ENCODE assay signal across 7 cellular contexts in the genomic region with DNA sequence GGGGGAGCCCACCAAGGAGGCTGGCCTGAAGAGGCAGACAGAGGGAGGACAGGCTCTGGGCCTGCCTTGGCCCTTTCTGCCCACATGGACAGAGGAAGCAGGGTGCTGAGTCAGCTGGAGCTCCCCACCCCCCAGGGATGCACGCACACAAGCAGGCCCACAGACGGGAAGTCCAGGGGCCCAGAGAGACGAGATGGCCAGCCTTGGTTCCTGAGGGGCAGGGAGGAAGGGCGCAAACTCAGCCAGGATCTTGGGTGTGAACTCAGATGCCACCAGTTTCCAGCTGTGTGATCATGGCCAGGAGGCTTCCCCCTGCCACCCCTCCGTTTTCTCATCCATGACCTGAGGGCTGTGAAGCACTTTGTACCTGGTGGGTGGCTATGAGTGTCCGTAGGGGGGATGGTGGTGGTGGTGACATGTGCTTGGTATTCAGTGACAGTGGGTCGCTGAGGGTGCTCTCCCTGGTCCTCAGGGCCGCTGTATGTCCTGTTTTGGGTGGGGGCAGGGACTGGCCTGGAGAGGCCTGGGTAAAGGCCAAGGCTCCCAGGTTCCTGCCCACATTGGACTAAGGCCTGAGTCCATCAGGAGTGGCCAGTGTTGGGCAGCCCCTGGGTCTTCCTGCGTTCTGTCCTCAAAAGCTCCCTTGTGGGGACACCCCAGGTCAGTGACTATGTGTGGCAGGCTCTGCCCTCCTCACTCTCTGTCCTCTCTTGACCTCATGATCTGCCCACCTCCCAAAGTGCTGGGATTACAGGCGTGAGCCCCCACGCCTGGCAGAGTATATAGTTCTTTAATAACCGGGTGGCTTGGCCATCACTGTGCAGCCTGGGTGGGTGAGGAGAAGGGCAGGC. TPM values are rescaled to one million over a fixed set of nuclear protein-coding genes. Genes with fewer than 3 reads are reported as not detected.
DNase-seq lines count a peak whose midpoint lies in the region; ATAC-seq and TF ChIP-seq lines count a peak whose summit lies in the region.

No MANE protein-coding gene starts in this region.

- ATAC-seq in IMR-90 (ENCODE audit: low read depth) (peak; percentile 60), left ventricle myocardium superior (peak; percentile 7), GM21576 (IDR thresholded peaks at IDR 0.05; ENCODE audit: unreplicated experiment) (no peak)

- POLR2A ChIA-PET in IMR-90 (lab: Charles Lee; ENCODE audit: unreplicated experiment), result no interaction called here

- H3K4me1 ChIP-seq in IMR-90 (ENCODE audit: control insufficient read depth, insufficient read depth, low read length), result peaks cover 41% of the 10 kb centered on the region
- peaks cover 65 to 97% (median 89%) of the 10 kb centered on the region in 6 donors for H3K4me1 ChIP-seq in spleen

- peaks cover 16% of the 10 kb centered on the region for H3K9me1 ChIP-seq in IMR-90 (ENCODE audit: insufficient read depth, low read length)

- peak overlapping the region; percentile 94 for H3K18ac ChIP-seq in IMR-90 (ENCODE audit: low read depth, low read length)

- H3K9me3 ChIP-seq in IMR-90 (ENCODE audit: control insufficient read depth, insufficient read depth, low read length) (no peaks in the 10 kb centered on the region), spleen (no peaks in the 10 kb centered on the region)

- BruUV-seq in IMR-90 (replicated peaks; lab: Mats Ljungman, UMichigan), result no TSS peak

- peak overlapping the region; percentile 98 for H3K4ac ChIP-seq in IMR-90 (ENCODE audit: low read depth, low read length)

- TF ChIP-seq CTCF in IMR-90 (conservative IDR thresholded peaks at IDR 0.05; ENCODE audit: low read depth, low read length), result no peak
- TF ChIP-seq CTCF in spleen (IDR thresholded peaks at IDR 0.05 in 8 of 11, conservative IDR thresholded peaks at IDR 0.05 in 3 of 11), result no peak

- peak overlapping the region; percentile 85 for H3K27ac ChIP-seq in IMR-90 (ENCODE audit: insufficient read depth, low read length)
- peak overlapping the region; percentile 77 to 98 (median 88) for H3K27ac ChIP-seq in spleen

- H3K36me3 ChIP-seq in IMR-90 (ENCODE audit: control insufficient read depth, insufficient read depth, low read length) (no peaks in the 10 kb centered on the region), spleen (peaks cover 0 to 26% (median 0%) of the 10 kb centered on the region in 6 donors)

- TF ChIP-seq RAD21 in IMR-90 (IDR thresholded peaks at IDR 0.05; ENCODE audit: low read length), result no peak

- in situ Hi-C loops in IMR-90 (cut with MboI; ENCODE audit: low sequenced_read_pairs), result no loop called here

- peak overlapping the region; percentile 99 for H2AK5ac ChIP-seq in IMR-90 (ENCODE audit: low read depth, low read length)

- peak overlapping the region; percentile 85 for H2BK20ac ChIP-seq in IMR-90 (ENCODE audit: low read depth, low read length)

- H2AK9ac ChIP-seq in IMR-90 (replicated peaks; ENCODE audit: low read depth, low read length, poor library complexity), result peak overlapping the region; percentile 100

- peak overlapping the region; percentile 82 for H3K23ac ChIP-seq in IMR-90 (ENCODE audit: low read depth, low read length)

- DNase-seq in IMR-90, result peak; percentile 79
- peak; percentile 56 for DNase-seq in activated CD8-positive, alpha-beta memory T cell treated with anti-CD3 and anti-CD28 coated beads, Interleukin-2, amount 50 U/mL, for 48 hours
- peak; percentile 80 for DNase-seq in left ventricle myocardium superior
- DNase-seq in spleen, result peak; percentile 92
- DNase-seq in retina, result no peak
- DNase-seq in NK-92 treated with Interleukin-12 subunit alpha and Interleukin-12 subunit beta, amount 100 ng/mL, for 24 hours (lab: John Stamatoyannopoulos, UW), result no peak

- peak overlapping the region; percentile 92 for H2AFZ ChIP-seq in IMR-90 (replicated peaks; ENCODE audit: low read length, poor library complexity)

- 0 out of 2 replicates have a peak, but pooled peaks have one; percentile 32 for TF ChIP-seq POLR2A in IMR-90 (IDR thresholded peaks at IDR 0.05; ENCODE audit: low read depth, low read length)
- no peak for TF ChIP-seq POLR2A in spleen (IDR thresholded peaks at IDR 0.05)

- H3K9ac ChIP-seq in IMR-90 (ENCODE audit: low read depth, low read length), result peak overlapping the region; percentile 74

- intact Hi-C loops in IMR-90 (cut with micrococcal nuclease) (no loop called here), left ventricle myocardium superior (cut with micrococcal nuclease) (no loop called here), spleen (cut with DNase I; ENCODE audit: low total_unique reads) (no loop called here)

- H3K27me3 ChIP-seq in IMR-90 (ENCODE audit: control insufficient read depth, insufficient read depth, low read length) (no peaks in the 10 kb centered on the region), spleen (replicated peaks in 1 of 7) (no peaks in the 10 kb centered on the region)

- H3K14ac ChIP-seq in IMR-90 (replicated peaks; ENCODE audit: low read depth, low read length), result peak overlapping the region; percentile 97

- CTCF ChIA-PET in IMR-90 (lab: Yijun Ruan, JAX), result no interaction called here

- dilution Hi-C loops in IMR-90 (cut with HindIII; ENCODE audit: low sequenced_read_pairs, unreplicated experiment), result no loop called here

- H2BK5ac ChIP-seq in IMR-90 (ENCODE audit: low read depth, low read length, poor library complexity, severe bottlenecking), result peak overlapping the region; percentile 94

- no peaks in the 10 kb centered on the region; the same call in 1 of the 2 replicates for H4K20me1 ChIP-seq in IMR-90 (ENCODE audit: insufficient read depth, low read length)

- H3K4me3 ChIP-seq in IMR-90 (ENCODE audit: insufficient read depth, low read depth, low read length) (no peak overlapping the region), spleen (peak overlapping the region in 6 of 8 donors; percentile 58 to 78 (median 70))

- peaks cover 12 to 62% of the 10 kb centered on the region in 2 experiments; a peak in 3 of 4 replicates for H3K79me1 ChIP-seq in IMR-90 (ENCODE audit: low read depth in 1 of 2, low read length in 2 of 2)

- WGBS in IMR-90 (ENCODE audit: extremely low coverage in 2 of 2, insufficient read length in 1 of 2), 2 experiments, result 60% methylated on average over 5 of the region's 12 CpGs; no CpG with 5 or more reads in 1 of the 2 experiments
- 48 to 69% (median 54%) methylated on average over 11 to 12 of the region's 12 CpGs for WGBS in spleen, 5 donors

- H4K5ac ChIP-seq in IMR-90 (ENCODE audit: low read depth, low read length), result peak overlapping the region; percentile 98

- H3K4me2 ChIP-seq in IMR-90 (ENCODE audit: low read depth, low read length), result peak overlapping the region; percentile 91

- H3K56ac ChIP-seq in IMR-90 (ENCODE audit: extremely low read depth, insufficient read depth, low read length), result peak overlapping the region; percentile 48; the same call in 1 of the 2 replicates

- H4K91ac ChIP-seq in IMR-90 (ENCODE audit: insufficient read depth, low read depth, low read length), result peak overlapping the region; percentile 93

- H4K8ac ChIP-seq in IMR-90 (ENCODE audit: low read depth in 2 of 2, low read length in 2 of 2), result peak overlapping the region; percentile 38 to 97

- H2BK15ac ChIP-seq in IMR-90 (ENCODE audit: low read depth, low read length), result peak overlapping the region; percentile 96; the same call in 2 of the 3 replicates

- peak overlapping the region; percentile 97 for H2BK120ac ChIP-seq in IMR-90 (ENCODE audit: low read depth, low read length)

TF ChIP-seq in IMR-90, 13 proteins besides CTCF, POLR2A, EP300 and RAD21 (continues in another document):
- TF ChIP-seq RCOR1 (IDR thresholded peaks at IDR 0.05; ENCODE audit: insufficient replicate concordance, low read length), result no peak
- peak; percentile 70; the same call in 1 of the 2 replicates for TF ChIP-seq NFE2L2 (IDR thresholded peaks at IDR 0.05; ENCODE audit: low read depth, low read length)
- TF ChIP-seq RFX5 (IDR thresholded peaks at IDR 0.05; ENCODE audit: low read depth, low read length), result no peak
- TF ChIP-seq SMC3 (IDR thresholded peaks at IDR 0.05; ENCODE audit: low read depth, low read length), result no peak
- TF ChIP-seq FOS (IDR thresholded peaks at IDR 0.05; ENCODE audit: low read depth, low read length), result no peak; the same call in 1 of the 2 replicates
- peak; percentile 34; the same call in 1 of the 2 replicates for TF ChIP-seq MAZ (IDR thresholded peaks at IDR 0.05; ENCODE audit: borderline replicate concordance, low read depth, low read length)
- TF ChIP-seq BHLHE40 (IDR thresholded peaks at IDR 0.05; ENCODE audit: low read depth, low read length), result 0 out of 2 replicates have a peak, but pooled peaks have one; percentile 9
- TF ChIP-seq MAFK (IDR thresholded peaks at IDR 0.05; ENCODE audit: low read depth, low read length), result peak; percentile 93
- peak; percentile 76 for TF ChIP-seq MXI1 (IDR thresholded peaks at IDR 0.05; ENCODE audit: borderline replicate concordance, low read depth, low read length)

RNA-seq across cellular contexts. Expression of a gene that starts 2.0 kb away (rescaled TPM):
- total RNA-seq in IMR-90 (2012; rRNA removed) (8.9 and 9.0 TPM in 2 replicates), left ventricle myocardium superior (25.6 TPM), spleen (100 to 1,000 TPM; 150 to 295 (median 265) TPM)
- polyA plus RNA-seq in IMR-90 (2012; rRNA removed) (37.2 and 45.3 TPM in 2 replicates), spleen (100 to 1,000 TPM in 1 of 3 donors, 10 to 100 TPM in 2; 42.0 to 138 (median 43.5) TPM)
- 20.8 and 21.2 TPM in 2 replicates for polyA plus RNA-seq in IMR-90 (2012; cell fraction: cytosol; rRNA removed)
- polyA plus RNA-seq in IMR-90 (2012; cell fraction: nucleus; rRNA removed; ENCODE audit: low replicate concordance), result 229 and 480 TPM in 2 replicates

RNA-seq across cellular contexts. Expression of a gene that starts 38.8 kb away (rescaled TPM):
- total RNA-seq in IMR-90 (2012; rRNA removed), result 33.3 and 36.9 TPM in 2 replicates
- 38.5 and 46.1 TPM in 2 replicates for polyA plus RNA-seq in IMR-90 (2012; rRNA removed)
- 48.6 and 56.4 TPM in 2 replicates for polyA plus RNA-seq in IMR-90 (2012; cell fraction: cytosol; rRNA removed)
- polyA plus RNA-seq in IMR-90 (2012; cell fraction: nucleus; rRNA removed; ENCODE audit: low replicate concordance), result 120 and 143 TPM in 2 replicates
- total RNA-seq in left ventricle myocardium superior, result 24.0 TPM
- total RNA-seq in spleen, result 10 to 100 TPM; 35.1 to 52.5 (median 50.4) TPM
- polyA plus RNA-seq in spleen, result 10 to 100 TPM; 32.7 to 53.5 (median 33.2) TPM

RNA-seq across cellular contexts. Expression of a gene that starts 48.7 kb away (rescaled TPM):
- 117 and 122 TPM in 2 replicates for total RNA-seq in IMR-90 (2012; rRNA removed)
- polyA plus RNA-seq in IMR-90 (2012; rRNA removed), result 190 and 215 TPM in 2 replicates
- 170 and 354 TPM in 2 replicates for polyA plus RNA-seq in IMR-90 (2012; cell fraction: cytosol; rRNA removed)
- polyA plus RNA-seq in IMR-90 (2012; cell fraction: nucleus; rRNA removed; ENCODE audit: low replicate concordance), result 291 and 369 TPM in 2 replicates
- total RNA-seq in left ventricle myocardium superior, result 228 TPM
- total RNA-seq in spleen, result 100 to 1,000 TPM; 260 to 348 (median 295) TPM
- 100 to 1,000 TPM; 175 to 224 (median 194) TPM for polyA plus RNA-seq in spleen

Comparison
In these comparisons a context has a peak if more than half of its experiments do, and no peak if none do; other contexts are left out.
1. DNase-seq: peak in IMR-90 (single experiment), activated CD8-positive, alpha-beta memory T cell treated with anti-CD3 and anti-CD28 coated beads, Interleukin-2, amount 50 U/mL, for 48 hours (single experiment), left ventricle myocardium superior (single experiment) and spleen (single experiment); none in retina (single experiment) and NK-92 treated with Interleukin-12 subunit alpha and Interleukin-12 subunit beta, amount 100 ng/mL, for 24 hours (single experiment).